In the genomic region with DNA sequence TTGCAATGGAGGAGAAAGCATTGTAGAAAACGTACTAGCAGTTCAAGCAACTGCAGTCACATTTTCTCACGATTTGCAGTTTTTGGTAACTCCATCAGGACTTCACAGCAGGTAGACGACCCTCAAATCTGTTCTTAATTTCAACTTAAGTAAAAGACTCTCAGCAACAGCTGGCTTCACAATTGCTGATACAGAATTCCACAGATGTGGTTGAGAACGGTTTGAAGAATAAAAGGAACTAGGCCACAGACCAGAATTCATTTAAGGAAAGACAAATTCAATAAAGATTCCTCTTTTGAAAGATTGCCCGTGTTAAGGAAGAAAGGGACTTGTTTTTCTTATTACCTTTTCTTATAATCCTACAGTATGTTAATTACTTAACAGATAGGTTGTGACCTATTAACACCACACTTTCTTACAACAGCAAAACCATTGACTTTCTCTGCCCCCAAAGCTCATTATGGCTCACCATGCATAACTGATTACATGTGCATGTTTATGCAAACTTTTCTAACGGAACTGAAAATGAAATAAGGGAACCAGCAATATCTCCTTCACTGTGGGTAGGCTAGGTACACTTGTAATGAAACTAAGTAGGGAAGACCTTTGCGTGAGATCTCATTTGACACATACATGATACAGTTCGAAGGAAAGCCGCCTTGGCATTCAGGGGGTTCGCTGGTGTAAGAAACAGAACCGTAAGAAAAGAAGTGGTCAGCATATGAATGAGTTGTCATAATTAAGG, we compare ENCODE assay signal across 1 cellular context.
A peak's percentile ranks its signal among the peaks of the same experiment; 100 is the strongest.
TF ChIP-seq lines count a peak whose summit lies in the region.

No MANE protein-coding gene starts in this region.

TF ChIP-seq in GM12878, 131 proteins besides CTCF, POLR2A, EP300 and RAD21 (continued from another document and continues in another):
- TF ChIP-seq, protein P1, sequence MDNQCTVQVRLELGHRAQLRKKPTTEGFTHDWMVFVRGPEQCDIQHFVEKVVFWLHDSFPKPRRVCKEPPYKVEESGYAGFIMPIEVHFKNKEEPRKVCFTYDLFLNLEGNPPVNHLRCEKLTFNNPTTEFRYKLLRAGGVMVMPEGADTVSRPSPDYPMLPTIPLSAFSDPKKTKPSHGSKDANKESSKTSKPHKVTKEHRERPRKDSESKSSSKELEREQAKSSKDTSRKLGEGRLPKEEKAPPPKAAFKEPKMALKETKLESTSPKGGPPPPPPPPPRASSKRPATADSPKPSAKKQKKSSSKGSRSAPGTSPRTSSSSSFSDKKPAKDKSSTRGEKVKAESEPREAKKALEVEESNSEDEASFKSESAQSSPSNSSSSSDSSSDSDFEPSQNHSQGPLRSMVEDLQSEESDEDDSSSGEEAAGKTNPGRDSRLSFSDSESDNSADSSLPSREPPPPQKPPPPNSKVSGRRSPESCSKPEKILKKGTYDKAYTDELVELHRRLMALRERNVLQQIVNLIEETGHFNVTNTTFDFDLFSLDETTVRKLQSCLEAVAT (IDR thresholded peaks at IDR 0.05), result peak; percentile 66
- TF ChIP-seq NBN (IDR thresholded peaks at IDR 0.05), result peak; percentile 90
- TF ChIP-seq ETV6 (conservative IDR thresholded peaks at IDR 0.05 in 1 of 2, IDR thresholded peaks at IDR 0.05 in 1 of 2; ENCODE audit: borderline replicate concordance in 1 of 2, low read depth in 1 of 2), result peak in 1 of 2 experiments; percentile 74; a peak in 1 of 4 replicates
- peak; percentile 92; the same call in 1 of the 2 replicates for TF ChIP-seq ASH2L (IDR thresholded peaks at IDR 0.05; ENCODE audit: borderline replicate concordance, low read depth)
- TF ChIP-seq BRCA1 (IDR thresholded peaks at IDR 0.05; ENCODE audit: low read depth, low read length), result no peak
- TF ChIP-seq, protein P2, sequence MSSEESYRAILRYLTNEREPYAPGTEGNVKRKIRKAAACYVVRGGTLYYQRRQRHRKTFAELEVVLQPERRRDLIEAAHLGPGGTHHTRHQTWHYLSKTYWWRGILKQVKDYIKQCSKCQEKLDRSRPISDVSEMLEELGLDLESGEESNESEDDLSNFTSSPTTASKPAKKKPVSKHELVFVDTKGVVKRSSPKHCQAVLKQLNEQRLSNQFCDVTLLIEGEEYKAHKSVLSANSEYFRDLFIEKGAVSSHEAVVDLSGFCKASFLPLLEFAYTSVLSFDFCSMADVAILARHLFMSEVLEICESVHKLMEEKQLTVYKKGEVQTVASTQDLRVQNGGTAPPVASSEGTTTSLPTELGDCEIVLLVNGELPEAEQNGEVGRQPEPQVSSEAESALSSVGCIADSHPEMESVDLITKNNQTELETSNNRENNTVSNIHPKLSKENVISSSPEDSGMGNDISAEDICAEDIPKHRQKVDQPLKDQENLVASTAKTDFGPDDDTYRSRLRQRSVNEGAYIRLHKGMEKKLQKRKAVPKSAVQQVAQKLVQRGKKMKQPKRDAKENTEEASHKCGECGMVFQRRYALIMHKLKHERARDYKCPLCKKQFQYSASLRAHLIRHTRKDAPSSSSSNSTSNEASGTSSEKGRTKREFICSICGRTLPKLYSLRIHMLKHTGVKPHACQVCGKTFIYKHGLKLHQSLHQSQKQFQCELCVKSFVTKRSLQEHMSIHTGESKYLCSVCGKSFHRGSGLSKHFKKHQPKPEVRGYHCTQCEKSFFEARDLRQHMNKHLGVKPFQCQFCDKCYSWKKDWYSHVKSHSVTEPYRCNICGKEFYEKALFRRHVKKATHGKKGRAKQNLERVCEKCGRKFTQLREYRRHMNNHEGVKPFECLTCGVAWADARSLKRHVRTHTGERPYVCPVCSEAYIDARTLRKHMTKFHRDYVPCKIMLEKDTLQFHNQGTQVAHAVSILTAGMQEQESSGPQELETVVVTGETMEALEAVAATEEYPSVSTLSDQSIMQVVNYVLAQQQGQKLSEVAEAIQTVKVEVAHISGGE (CRISPR knock-in tag; IDR thresholded peaks at IDR 0.05), result no peak
- peak; percentile 87; the same call in 1 of the 2 replicates for TF ChIP-seq DPF2 (IDR thresholded peaks at IDR 0.05)
- no peak for TF ChIP-seq GATAD2B (conservative IDR thresholded peaks at IDR 0.05; ENCODE audit: low read depth)
- no peak for TF ChIP-seq CBFB (IDR thresholded peaks at IDR 0.05; ENCODE audit: low read depth)
- 0 out of 2 replicates have a peak, but pooled peaks have one; percentile 15 for TF ChIP-seq GABPA (IDR thresholded peaks at IDR 0.05; ENCODE audit: low read depth)
- TF ChIP-seq, protein P3, sequence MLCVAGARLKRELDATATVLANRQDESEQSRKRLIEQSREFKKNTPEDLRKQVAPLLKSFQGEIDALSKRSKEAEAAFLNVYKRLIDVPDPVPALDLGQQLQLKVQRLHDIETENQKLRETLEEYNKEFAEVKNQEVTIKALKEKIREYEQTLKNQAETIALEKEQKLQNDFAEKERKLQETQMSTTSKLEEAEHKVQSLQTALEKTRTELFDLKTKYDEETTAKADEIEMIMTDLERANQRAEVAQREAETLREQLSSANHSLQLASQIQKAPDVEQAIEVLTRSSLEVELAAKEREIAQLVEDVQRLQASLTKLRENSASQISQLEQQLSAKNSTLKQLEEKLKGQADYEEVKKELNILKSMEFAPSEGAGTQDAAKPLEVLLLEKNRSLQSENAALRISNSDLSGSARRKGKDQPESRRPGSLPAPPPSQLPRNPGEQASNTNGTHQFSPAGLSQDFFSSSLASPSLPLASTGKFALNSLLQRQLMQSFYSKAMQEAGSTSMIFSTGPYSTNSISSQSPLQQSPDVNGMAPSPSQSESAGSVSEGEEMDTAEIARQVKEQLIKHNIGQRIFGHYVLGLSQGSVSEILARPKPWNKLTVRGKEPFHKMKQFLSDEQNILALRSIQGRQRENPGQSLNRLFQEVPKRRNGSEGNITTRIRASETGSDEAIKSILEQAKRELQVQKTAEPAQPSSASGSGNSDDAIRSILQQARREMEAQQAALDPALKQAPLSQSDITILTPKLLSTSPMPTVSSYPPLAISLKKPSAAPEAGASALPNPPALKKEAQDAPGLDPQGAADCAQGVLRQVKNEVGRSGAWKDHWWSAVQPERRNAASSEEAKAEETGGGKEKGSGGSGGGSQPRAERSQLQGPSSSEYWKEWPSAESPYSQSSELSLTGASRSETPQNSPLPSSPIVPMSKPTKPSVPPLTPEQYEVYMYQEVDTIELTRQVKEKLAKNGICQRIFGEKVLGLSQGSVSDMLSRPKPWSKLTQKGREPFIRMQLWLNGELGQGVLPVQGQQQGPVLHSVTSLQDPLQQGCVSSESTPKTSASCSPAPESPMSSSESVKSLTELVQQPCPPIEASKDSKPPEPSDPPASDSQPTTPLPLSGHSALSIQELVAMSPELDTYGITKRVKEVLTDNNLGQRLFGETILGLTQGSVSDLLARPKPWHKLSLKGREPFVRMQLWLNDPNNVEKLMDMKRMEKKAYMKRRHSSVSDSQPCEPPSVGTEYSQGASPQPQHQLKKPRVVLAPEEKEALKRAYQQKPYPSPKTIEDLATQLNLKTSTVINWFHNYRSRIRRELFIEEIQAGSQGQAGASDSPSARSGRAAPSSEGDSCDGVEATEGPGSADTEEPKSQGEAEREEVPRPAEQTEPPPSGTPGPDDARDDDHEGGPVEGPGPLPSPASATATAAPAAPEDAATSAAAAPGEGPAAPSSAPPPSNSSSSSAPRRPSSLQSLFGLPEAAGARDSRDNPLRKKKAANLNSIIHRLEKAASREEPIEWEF (IDR thresholded peaks at IDR 0.05; ENCODE audit: insufficient replicate concordance, low read depth, low read length), result peak; percentile 66
- TF ChIP-seq SREBF1 (IDR thresholded peaks at IDR 0.05; ENCODE audit: low read length), result peak; percentile 73; the same call in 1 of the 2 replicates
- TF ChIP-seq, protein P4, sequence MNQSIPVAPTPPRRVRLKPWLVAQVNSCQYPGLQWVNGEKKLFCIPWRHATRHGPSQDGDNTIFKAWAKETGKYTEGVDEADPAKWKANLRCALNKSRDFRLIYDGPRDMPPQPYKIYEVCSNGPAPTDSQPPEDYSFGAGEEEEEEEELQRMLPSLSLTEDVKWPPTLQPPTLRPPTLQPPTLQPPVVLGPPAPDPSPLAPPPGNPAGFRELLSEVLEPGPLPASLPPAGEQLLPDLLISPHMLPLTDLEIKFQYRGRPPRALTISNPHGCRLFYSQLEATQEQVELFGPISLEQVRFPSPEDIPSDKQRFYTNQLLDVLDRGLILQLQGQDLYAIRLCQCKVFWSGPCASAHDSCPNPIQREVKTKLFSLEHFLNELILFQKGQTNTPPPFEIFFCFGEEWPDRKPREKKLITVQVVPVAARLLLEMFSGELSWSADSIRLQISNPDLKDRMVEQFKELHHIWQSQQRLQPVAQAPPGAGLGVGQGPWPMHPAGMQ (IDR thresholded peaks at IDR 0.05; ENCODE audit: borderline replicate concordance), result no peak
- peak; percentile 30; the same call in 1 of the 2 replicates for TF ChIP-seq ZBED1 (IDR thresholded peaks at IDR 0.05; ENCODE audit: borderline replicate concordance)
- no peak for TF ChIP-seq CBX3 (IDR thresholded peaks at IDR 0.05; ENCODE audit: borderline replicate concordance, low read depth)
- TF ChIP-seq, protein P5, sequence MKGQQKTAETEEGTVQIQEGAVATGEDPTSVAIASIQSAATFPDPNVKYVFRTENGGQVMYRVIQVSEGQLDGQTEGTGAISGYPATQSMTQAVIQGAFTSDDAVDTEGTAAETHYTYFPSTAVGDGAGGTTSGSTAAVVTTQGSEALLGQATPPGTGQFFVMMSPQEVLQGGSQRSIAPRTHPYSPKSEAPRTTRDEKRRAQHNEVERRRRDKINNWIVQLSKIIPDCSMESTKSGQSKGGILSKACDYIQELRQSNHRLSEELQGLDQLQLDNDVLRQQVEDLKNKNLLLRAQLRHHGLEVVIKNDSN (IDR thresholded peaks at IDR 0.05; ENCODE audit: borderline replicate concordance, extremely low read length, insufficient read depth, low read depth, low read length), result no peak
- no peak for TF ChIP-seq ZNF207 (IDR thresholded peaks at IDR 0.05; ENCODE audit: borderline replicate concordance)
- TF ChIP-seq HCFC1 (IDR thresholded peaks at IDR 0.05; ENCODE audit: low read length), result no peak
- TF ChIP-seq MTA3 (IDR thresholded peaks at IDR 0.05; ENCODE audit: borderline replicate concordance, low read length), result peak; percentile 65; the same call in 1 of the 2 replicates
- TF ChIP-seq, protein P6, sequence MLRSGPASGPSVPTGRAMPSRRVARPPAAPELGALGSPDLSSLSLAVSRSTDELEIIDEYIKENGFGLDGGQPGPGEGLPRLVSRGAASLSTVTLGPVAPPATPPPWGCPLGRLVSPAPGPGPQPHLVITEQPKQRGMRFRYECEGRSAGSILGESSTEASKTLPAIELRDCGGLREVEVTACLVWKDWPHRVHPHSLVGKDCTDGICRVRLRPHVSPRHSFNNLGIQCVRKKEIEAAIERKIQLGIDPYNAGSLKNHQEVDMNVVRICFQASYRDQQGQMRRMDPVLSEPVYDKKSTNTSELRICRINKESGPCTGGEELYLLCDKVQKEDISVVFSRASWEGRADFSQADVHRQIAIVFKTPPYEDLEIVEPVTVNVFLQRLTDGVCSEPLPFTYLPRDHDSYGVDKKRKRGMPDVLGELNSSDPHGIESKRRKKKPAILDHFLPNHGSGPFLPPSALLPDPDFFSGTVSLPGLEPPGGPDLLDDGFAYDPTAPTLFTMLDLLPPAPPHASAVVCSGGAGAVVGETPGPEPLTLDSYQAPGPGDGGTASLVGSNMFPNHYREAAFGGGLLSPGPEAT (IDR thresholded peaks at IDR 0.05; ENCODE audit: low read depth), result peak; percentile 89
- TF ChIP-seq, protein P7, sequence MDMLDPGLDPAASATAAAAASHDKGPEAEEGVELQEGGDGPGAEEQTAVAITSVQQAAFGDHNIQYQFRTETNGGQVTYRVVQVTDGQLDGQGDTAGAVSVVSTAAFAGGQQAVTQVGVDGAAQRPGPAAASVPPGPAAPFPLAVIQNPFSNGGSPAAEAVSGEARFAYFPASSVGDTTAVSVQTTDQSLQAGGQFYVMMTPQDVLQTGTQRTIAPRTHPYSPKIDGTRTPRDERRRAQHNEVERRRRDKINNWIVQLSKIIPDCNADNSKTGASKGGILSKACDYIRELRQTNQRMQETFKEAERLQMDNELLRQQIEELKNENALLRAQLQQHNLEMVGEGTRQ (IDR thresholded peaks at IDR 0.05; ENCODE audit: borderline replicate concordance, low read depth, low read length), result no peak
- TF ChIP-seq, protein P8, sequence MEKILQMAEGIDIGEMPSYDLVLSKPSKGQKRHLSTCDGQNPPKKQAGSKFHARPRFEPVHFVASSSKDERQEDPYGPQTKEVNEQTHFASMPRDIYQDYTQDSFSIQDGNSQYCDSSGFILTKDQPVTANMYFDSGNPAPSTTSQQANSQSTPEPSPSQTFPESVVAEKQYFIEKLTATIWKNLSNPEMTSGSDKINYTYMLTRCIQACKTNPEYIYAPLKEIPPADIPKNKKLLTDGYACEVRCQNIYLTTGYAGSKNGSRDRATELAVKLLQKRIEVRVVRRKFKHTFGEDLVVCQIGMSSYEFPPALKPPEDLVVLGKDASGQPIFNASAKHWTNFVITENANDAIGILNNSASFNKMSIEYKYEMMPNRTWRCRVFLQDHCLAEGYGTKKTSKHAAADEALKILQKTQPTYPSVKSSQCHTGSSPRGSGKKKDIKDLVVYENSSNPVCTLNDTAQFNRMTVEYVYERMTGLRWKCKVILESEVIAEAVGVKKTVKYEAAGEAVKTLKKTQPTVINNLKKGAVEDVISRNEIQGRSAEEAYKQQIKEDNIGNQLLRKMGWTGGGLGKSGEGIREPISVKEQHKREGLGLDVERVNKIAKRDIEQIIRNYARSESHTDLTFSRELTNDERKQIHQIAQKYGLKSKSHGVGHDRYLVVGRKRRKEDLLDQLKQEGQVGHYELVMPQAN (conservative IDR thresholded peaks at IDR 0.05), result no peak
- TF ChIP-seq FOXM1 (IDR thresholded peaks at IDR 0.05; ENCODE audit: low read depth, low read length), result peak; percentile 82; the same call in 1 of the 2 replicates
- TF ChIP-seq SREBF2 (IDR thresholded peaks at IDR 0.05; ENCODE audit: low read length), result no peak
- TF ChIP-seq, protein P9, sequence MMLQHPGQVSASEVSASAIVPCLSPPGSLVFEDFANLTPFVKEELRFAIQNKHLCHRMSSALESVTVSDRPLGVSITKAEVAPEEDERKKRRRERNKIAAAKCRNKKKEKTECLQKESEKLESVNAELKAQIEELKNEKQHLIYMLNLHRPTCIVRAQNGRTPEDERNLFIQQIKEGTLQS (IDR thresholded peaks at IDR 0.05; ENCODE audit: borderline replicate concordance, extremely low read depth, low read depth, low read length), result no peak
- no peak for TF ChIP-seq TARDBP (IDR thresholded peaks at IDR 0.05; ENCODE audit: borderline replicate concordance)
- TF ChIP-seq FOS (IDR thresholded peaks at IDR 0.05; ENCODE audit: borderline replicate concordance, extremely low read depth, insufficient read length), result no peak
- peak; percentile 26 for TF ChIP-seq RELA (IDR thresholded peaks at IDR 0.05; ENCODE audit: borderline replicate concordance, partially characterized antibody)
- TF ChIP-seq ZNF217 (IDR thresholded peaks at IDR 0.05), result peak; percentile 98
- TF ChIP-seq ESRRA (IDR thresholded peaks at IDR 0.05; ENCODE audit: low read length), result no peak
